ENCODE assay signal across 27 cellular contexts in genomic region chr17:41763327-41763726, GRCh38. TPM values are rescaled to one million over a fixed set of nuclear protein-coding genes. Genes with fewer than 3 reads are reported as not detected.
DNase-seq lines count a peak whose midpoint lies in the region; ATAC-seq, FAIRE-seq and TF ChIP-seq lines count a peak whose summit lies in the region.
"Had no signal": no experiment of that assay in that cellular context is flagged by ENCODE, and none has a peak within 500 bp of the region (broad histone marks: within the 10 kb centered on the region; RNA-seq: fewer than 3 reads in every experiment).

No MANE protein-coding gene starts in this region.

- H3K4me1 Mint-ChIP-seq in Caco-2 (ENCODE audit: low read depth, unreplicated experiment): no peaks in the 10 kb centered on the region
- H3K4me1 Mint-ChIP-seq in stimulated activated naive B cell treated with anti-CD40 and anti-IgM and Interleukin-4, amounts not matched to agents 10 μg/mL and 1 μg/mL and 100 μg/mL, for 72 hours: peaks cover 9 to 11% of the 10 kb centered on the region in 2 donors
- H3K4me1 Mint-ChIP-seq: CD4-positive, alpha-beta memory T cell had no signal

- H3K9me3 ChIP-seq in Caco-2: no peaks in the 10 kb centered on the region
- no peaks in the 10 kb centered on the region for H3K9me3 ChIP-seq in K562 (replicated peaks; ENCODE audit: control insufficient read depth, insufficient read depth, low read depth, low read length)
- no peaks in the 10 kb centered on the region for H3K9me3 ChIP-seq in mucosa of descending colon

- H4K20me1 ChIP-seq in K562 (replicated peaks; ENCODE audit: control insufficient read depth, insufficient read depth, low read length): no peaks in the 10 kb centered on the region

- 95% methylated on average over 8 of the region's 8 CpGs for WGBS in K562 (ENCODE audit: insufficient coverage, low coverage, missing lambda C conversion rate)

- H3K27ac Mint-ChIP-seq in Caco-2 (ENCODE audit: unreplicated experiment): peak overlapping the region; percentile 55
- H3K27ac Mint-ChIP-seq in stimulated activated naive B cell treated with anti-CD40 and anti-IgM and Interleukin-4, amounts not matched to agents 10 μg/mL and 1 μg/mL and 100 μg/mL, for 72 hours: peak overlapping the region; percentile 56
- H3K27ac Mint-ChIP-seq: CD4-positive, alpha-beta memory T cell had no signal

- H3K4me1 ChIP-seq in Caco-2 (no peaks in the 10 kb centered on the region), K562 (replicated peaks in 1 of 2; ENCODE audit: control insufficient read depth in 2 of 2, insufficient read depth in 2 of 2, low read length in 2 of 2) (no peaks in the 10 kb centered on the region; a peak in 2 of 5 replicates), mucosa of descending colon (ENCODE audit: low read depth) (no peaks in the 10 kb centered on the region)

- no peak overlapping the region for H3K4me2 ChIP-seq in K562 (ENCODE audit: insufficient read depth, low read length)

- H3K4me3 ChIP-seq in Caco-2 (ENCODE audit: low read depth, low read length) (no peak overlapping the region), K562 (no peak overlapping the region), mucosa of descending colon (no peak overlapping the region)

- no TSS peak for BruUV-seq in Caco-2 (replicated peaks; lab: Mats Ljungman, UMichigan)
- no TSS peak for BruUV-seq in K562 (replicated peaks; lab: Mats Ljungman, UMichigan)

- ATAC-seq in K562 (no peak), mucosa of descending colon (peak; percentile 6), GM21576 (IDR thresholded peaks at IDR 0.05; ENCODE audit: unreplicated experiment) (no peak)
- no peak for ATAC-seq in stimulated activated naive B cell treated with anti-CD40 and anti-IgM and Interleukin-4, amounts not matched to agents 10 μg/mL and 1 μg/mL and 100 μg/mL, for 72 hours (replicated peaks)

- H3K79me2 ChIP-seq in K562 (ENCODE audit: control insufficient read depth, insufficient read depth, low read length): no peaks in the 10 kb centered on the region

- no peaks in the 10 kb centered on the region for H3K9me1 ChIP-seq in K562 (ENCODE audit: control insufficient read depth, insufficient read depth, low read length)

- POLR2A ChIA-PET in Caco-2 (lab: Charles Lee): interaction anchor here (0.9 to 2.3 kb wide), 2 partner anchors 18 to 23 kb away, joined by 8 to 12 read pairs; partner anchors contain the start of gene JUP
- POLR2A ChIA-PET in K562 (lab: Yijun Ruan, JAX): interaction anchor here (1.4 to 1.8 kb wide), 2 partner anchors 8 to 20 kb away, joined by 3 to 7 read pairs; no protein-coding TSS in a partner anchor

- intact Hi-C loops in Caco-2 (cut with micrococcal nuclease; ENCODE audit: unreplicated experiment) (no loop called here), K562 (cut with micrococcal nuclease) (no loop called here), mucosa of descending colon (cut with DNase I, micrococcal nuclease) (no loop called here)

- DNase-seq in Caco-2 (no peak), K562 (ENCODE audit: extremely low read depth in 1 of 4, low spot score in 3 of 4) (peak in 1 of 4 experiments; percentile 18), mucosa of descending colon (no peak), HUDEP-2 (lab: John Stamatoyannopoulos, UW; ENCODE audit: unreplicated experiment in 76 of 76) (no peak), UCSD-AML1 (lab: John Stamatoyannopoulos, UW; ENCODE audit: unreplicated experiment) (no peak)
- DNase-seq in stimulated activated naive B cell treated with anti-CD40 and anti-IgM and Interleukin-4, amounts not matched to agents 10 μg/mL and 1 μg/mL and 100 μg/mL, for 72 hours: no peak
- DNase-seq: C1 segment of cervical spinal cord; CD4-positive, alpha-beta memory T cell; COR-L47; DMS 273 treated with DMSO at 0.1 percent for 48 hours; DMS79 treated with DMSO at 0.1 percent for 48 hours; GF-D8; GOT3; HCEC 1CT; Karpas-422; NCI-H1092; NCI-H1417 treated with DMSO at 0.1 percent for 48 hours; NCI-H187; NCI-H2081 treated with DMSO at 0.1 percent for 48 hours; NCI-H2171; NCI-H226; NCI-H510A; NCI-H69; SHP77 treated with DMSO at 0.1 percent for 48 hours had no signal

- H3K36me3 Mint-ChIP-seq in Caco-2 (ENCODE audit: insufficient read depth, unreplicated experiment): peaks cover 99% of the 10 kb centered on the region
- peaks cover 8 to 44% of the 10 kb centered on the region in 2 donors for H3K36me3 Mint-ChIP-seq in stimulated activated naive B cell treated with anti-CD40 and anti-IgM and Interleukin-4, amounts not matched to agents 10 μg/mL and 1 μg/mL and 100 μg/mL, for 72 hours
- H3K36me3 Mint-ChIP-seq: CD4-positive, alpha-beta memory T cell had no signal

- in situ Hi-C loops in K562 (cut with MboI): no loop called here

- no peak overlapping the region for H3K4me3 Mint-ChIP-seq in Caco-2 (ENCODE audit: unreplicated experiment)
- H3K4me3 Mint-ChIP-seq in stimulated activated naive B cell treated with anti-CD40 and anti-IgM and Interleukin-4, amounts not matched to agents 10 μg/mL and 1 μg/mL and 100 μg/mL, for 72 hours: no peak overlapping the region
- H3K4me3 Mint-ChIP-seq: CD4-positive, alpha-beta memory T cell had no signal

- FAIRE-seq in K562 (lab: Jason Lieb, UNC): no peak
- FAIRE-seq: A204.1, GM12891 had no signal

- TF ChIP-seq EP300 in K562 (IDR thresholded peaks at IDR 0.05; ENCODE audit: low read length): no peak

- no peak overlapping the region for H2AFZ ChIP-seq in K562 (ENCODE audit: low read depth, low read length)

- H3K27me3 Mint-ChIP-seq in Caco-2 (ENCODE audit: insufficient read depth, unreplicated experiment): no peaks in the 10 kb centered on the region
- H3K27me3 Mint-ChIP-seq in stimulated activated naive B cell treated with anti-CD40 and anti-IgM and Interleukin-4, amounts not matched to agents 10 μg/mL and 1 μg/mL and 100 μg/mL, for 72 hours: no peaks in the 10 kb centered on the region

- TF ChIP-seq RAD21 in K562 (CRISPR knock-in tag; conservative IDR thresholded peaks at IDR 0.05 in 1 of 2, IDR thresholded peaks at IDR 0.05 in 1 of 2): no peak

- H3K27ac ChIP-seq in K562 (ENCODE audit: extremely low read depth, low read depth, low read length): no peak overlapping the region

- CTCF ChIA-PET in Caco-2 (lab: Charles Lee): interaction anchor here (0.5 to 0.9 kb wide), 2 partner anchors 37 to 92 kb away, joined by 4 to 6 read pairs; no protein-coding TSS in a partner anchor
- CTCF ChIA-PET in K562 (lab: Yijun Ruan, JAX; ENCODE audit: low intra/inter-chr PET ratio): no interaction called here

- TF ChIP-seq POLR2A in K562 (conservative IDR thresholded peaks at IDR 0.05): no peak

- no peak overlapping the region for H3K9ac ChIP-seq in K562 (ENCODE audit: insufficient read depth in 1 of 2, low read depth in 2 of 2, low read length in 2 of 2)

- TF ChIP-seq CTCF in Caco-2 (IDR thresholded peaks at IDR 0.05; ENCODE audit: insufficient read depth in 1 of 2, low read depth in 1 of 2, low read length in 1 of 2, severe bottlenecking in 1 of 2, unreplicated experiment in 1 of 2): no peak
- TF ChIP-seq CTCF in K562 (IDR thresholded peaks at IDR 0.05 in 2 of 3, conservative IDR thresholded peaks at IDR 0.05 in 1 of 3; ENCODE audit: insufficient read depth in 2 of 3, low read depth in 1 of 3, low read length in 3 of 3): no peak
- no peak for TF ChIP-seq CTCF in mucosa of descending colon (IDR thresholded peaks at IDR 0.05)

- peaks cover 30% of the 10 kb centered on the region for H3K36me3 ChIP-seq in Caco-2 (ENCODE audit: control insufficient read depth, insufficient read depth, low read length)
- peaks cover 86% of the 10 kb centered on the region for H3K36me3 ChIP-seq in K562 (ENCODE audit: control insufficient read depth, insufficient read depth, low read length)
- peaks cover 31% of the 10 kb centered on the region for H3K36me3 ChIP-seq in mucosa of descending colon (ENCODE audit: low read depth)

- no peaks in the 10 kb centered on the region for H3K9me3 Mint-ChIP-seq in Caco-2 (ENCODE audit: unreplicated experiment)
- H3K9me3 Mint-ChIP-seq in stimulated activated naive B cell treated with anti-CD40 and anti-IgM and Interleukin-4, amounts not matched to agents 10 μg/mL and 1 μg/mL and 100 μg/mL, for 72 hours: no peaks in the 10 kb centered on the region
- H3K9me3 Mint-ChIP-seq: CD4-positive, alpha-beta memory T cell had no signal

- H3K27me3 ChIP-seq in Caco-2 (replicated peaks; ENCODE audit: control insufficient read depth, insufficient read depth, low read length): no peaks in the 10 kb centered on the region
- no peaks in the 10 kb centered on the region for H3K27me3 ChIP-seq in K562 (ENCODE audit: control insufficient read depth in 2 of 2, insufficient read depth in 2 of 2, low read length in 2 of 2)

RNA-seq across cellular contexts. Expression of gene JUP, which starts 23.2 kb away (rescaled TPM):
- total RNA-seq in Caco-2 (2022) (392 and 419 TPM in 2 replicates), K562 (2014; rRNA removed) (99.9 and 129 TPM in 2 replicates), K562 (2014; rRNA removed; fragmentation: Illumina TruSeq; extraction: Trizol) (14.3 and 17.9 TPM in 2 replicates), K562 (2015; rRNA removed; fragmentation: Illumina TruSeq; extraction: Trizol) (31.2 and 38.5 TPM in 2 replicates), K562 (2021) (166 and 177 TPM in 2 replicates), mucosa of descending colon (100 to 1,000 TPM; 165 to 383 (median 320) TPM)
- 41.8 and 117 TPM in 2 replicates for total RNA-seq in K562 (2011; cell fraction: chromatin; rRNA removed; ENCODE audit: low replicate concordance)
- total RNA-seq in K562 (2011; cell fraction: nucleolus; rRNA removed): 67.9 and 82.9 TPM in 2 replicates
- total RNA-seq in K562 (2011; cell fraction: nucleoplasm; rRNA removed): 49.6 and 59.9 TPM in 2 replicates
- polyA plus RNA-seq in K562 (2011; rRNA removed) (9.0 and 26.7 TPM in 2 replicates), K562 (2014; fragmentation: Illumina TruSeq; extraction: Trizol) (84.1 and 134 TPM in 2 replicates), K562 (2014; fragmentation: Nextera tagmentation; extraction: Ambion mirVana) (1 to 10 TPM; 6.4 to 8.2 TPM), K562 (2014; rRNA removed) (53.6 and 70.3 TPM in 2 replicates)
- polyA plus RNA-seq in K562 (2011; cell fraction: cytosol; rRNA removed): 23.4 and 65.3 TPM in 2 replicates
- 24.8 and 58.9 TPM in 2 replicates for polyA plus RNA-seq in K562 (2011; cell fraction: nucleus; rRNA removed)
- 132 and 195 TPM in 2 replicates for polyA plus RNA-seq in K562 (2012)
- 9.3 and 17.2 TPM in 2 replicates for polyA minus RNA-seq in K562 (2011; rRNA and poly(A)+ RNA removed)
- polyA minus RNA-seq in K562 (2011; cell fraction: cytosol; rRNA and poly(A)+ RNA removed): 88.8 and 101 TPM in 2 replicates
- polyA minus RNA-seq in K562 (2011; cell fraction: nucleus; rRNA and poly(A)+ RNA removed): 20.8 and 31.1 TPM in 2 replicates

RNA-seq across cellular contexts. Expression of gene HAP1, which starts 28.9 kb away (rescaled TPM):
- 3.2 and 3.3 TPM in 2 replicates for total RNA-seq in Caco-2 (2022)
- total RNA-seq in K562 (2011; cell fraction: chromatin; rRNA removed; ENCODE audit: low replicate concordance): 0.09 TPM in 1 of 2 replicates, not detected in the other
- total RNA-seq in K562 (2011; cell fraction: nucleolus; rRNA removed): not detected in 2 replicates
- not detected in 2 replicates for total RNA-seq in K562 (2011; cell fraction: nucleoplasm; rRNA removed)
- under 0.01 TPM in 1 of 2 replicates, not detected in the other for total RNA-seq in K562 (2014; rRNA removed)
- total RNA-seq in K562 (2014; rRNA removed; fragmentation: Illumina TruSeq; extraction: Trizol): not detected in 2 replicates
- total RNA-seq in K562 (2015; rRNA removed; fragmentation: Illumina TruSeq; extraction: Trizol): 0.04 TPM in 1 of 2 replicates, not detected in the other
- 0.09 TPM in 1 of 2 replicates, not detected in the other for total RNA-seq in K562 (2021)
- not detected in 2 replicates for polyA plus RNA-seq in K562 (2011; rRNA removed)
- polyA plus RNA-seq in K562 (2011; cell fraction: cytosol; rRNA removed): 0.04 TPM in 1 of 2 replicates, not detected in the other
- polyA plus RNA-seq in K562 (2011; cell fraction: nucleus; rRNA removed): 0.07 and 0.15 TPM in 2 replicates
- 0.04 TPM in 1 of 2 replicates, not detected in the other for polyA plus RNA-seq in K562 (2012)
- not detected in 2 replicates for polyA plus RNA-seq in K562 (2014; fragmentation: Illumina TruSeq; extraction: Trizol)
- polyA plus RNA-seq in K562 (2014; fragmentation: Nextera tagmentation; extraction: Ambion mirVana): not detected
- not detected in 2 replicates for polyA plus RNA-seq in K562 (2014; rRNA removed)
- polyA minus RNA-seq in K562 (2011; rRNA and poly(A)+ RNA removed): not detected in 2 replicates
- not detected in 2 replicates for polyA minus RNA-seq in K562 (2011; cell fraction: cytosol; rRNA and poly(A)+ RNA removed)
- not detected in 2 replicates for polyA minus RNA-seq in K562 (2011; cell fraction: nucleus; rRNA and poly(A)+ RNA removed)
- total RNA-seq in mucosa of descending colon: 1 to 10 TPM in 1 of 3 donors, under 1 TPM in 2; 0.12 to 2.8 (median 0.32) TPM
- polyA plus RNA-seq: CD4-positive, alpha-beta memory T cell had no signal

RNA-seq across cellular contexts. Expression of gene P3H4, which starts 48.4 kb away (rescaled TPM):
- total RNA-seq in Caco-2 (2022) (34.1 and 39.2 TPM in 2 replicates), K562 (2014; rRNA removed) (2.4 and 3.0 TPM in 2 replicates), K562 (2014; rRNA removed; fragmentation: Illumina TruSeq; extraction: Trizol) (0.26 and 0.69 TPM in 2 replicates), K562 (2015; rRNA removed; fragmentation: Illumina TruSeq; extraction: Trizol) (1.5 and 1.9 TPM in 2 replicates), K562 (2021) (1.9 and 2.4 TPM in 2 replicates), mucosa of descending colon (10 to 100 TPM; 10.7 to 14.0 (median 12.1) TPM)
- 2.3 and 6.4 TPM in 2 replicates for total RNA-seq in K562 (2011; cell fraction: chromatin; rRNA removed; ENCODE audit: low replicate concordance)
- 5.1 and 7.0 TPM in 2 replicates for total RNA-seq in K562 (2011; cell fraction: nucleolus; rRNA removed)
- total RNA-seq in K562 (2011; cell fraction: nucleoplasm; rRNA removed): 4.8 and 6.9 TPM in 2 replicates
- polyA plus RNA-seq in K562 (2011; rRNA removed) (1.0 and 1.2 TPM in 2 replicates), K562 (2014; fragmentation: Illumina TruSeq; extraction: Trizol) (0.95 and 1.00 TPM in 2 replicates), K562 (2014; fragmentation: Nextera tagmentation; extraction: Ambion mirVana) (under 1 TPM; 0.10 to 0.39 TPM), K562 (2014; rRNA removed) (3.3 and 3.7 TPM in 2 replicates)
- 1.4 and 2.5 TPM in 2 replicates for polyA plus RNA-seq in K562 (2011; cell fraction: cytosol; rRNA removed)
- 0.88 and 1.4 TPM in 2 replicates for polyA plus RNA-seq in K562 (2011; cell fraction: nucleus; rRNA removed)
- polyA plus RNA-seq in K562 (2012): 2.6 and 3.4 TPM in 2 replicates
- polyA minus RNA-seq in K562 (2011; rRNA and poly(A)+ RNA removed): 0.57 and 1.1 TPM in 2 replicates
- 1.8 and 2.3 TPM in 2 replicates for polyA minus RNA-seq in K562 (2011; cell fraction: cytosol; rRNA and poly(A)+ RNA removed)
- polyA minus RNA-seq in K562 (2011; cell fraction: nucleus; rRNA and poly(A)+ RNA removed): 1.6 and 2.0 TPM in 2 replicates

RNA-seq across cellular contexts. Expression of gene FKBP10, which starts 49.5 kb away (rescaled TPM):
- total RNA-seq in Caco-2 (2022): 112 and 132 TPM in 2 replicates
- 17.5 and 38.2 TPM in 2 replicates for total RNA-seq in K562 (2011; cell fraction: chromatin; rRNA removed; ENCODE audit: low replicate concordance)
- total RNA-seq in K562 (2011; cell fraction: nucleolus; rRNA removed): 21.8 and 23.9 TPM in 2 replicates
- 14.6 and 17.6 TPM in 2 replicates for total RNA-seq in K562 (2011; cell fraction: nucleoplasm; rRNA removed)
- 1.3 and 1.6 TPM in 2 replicates for total RNA-seq in K562 (2014; rRNA removed)
- total RNA-seq in K562 (2014; rRNA removed; fragmentation: Illumina TruSeq; extraction: Trizol): 0.57 and 0.76 TPM in 2 replicates
- total RNA-seq in K562 (2015; rRNA removed; fragmentation: Illumina TruSeq; extraction: Trizol): 0.72 and 0.94 TPM in 2 replicates
- 2.6 and 3.0 TPM in 2 replicates for total RNA-seq in K562 (2021)
- 1.5 and 7.1 TPM in 2 replicates for polyA plus RNA-seq in K562 (2011; rRNA removed)
- 4.0 and 4.6 TPM in 2 replicates for polyA plus RNA-seq in K562 (2011; cell fraction: cytosol; rRNA removed)
- polyA plus RNA-seq in K562 (2011; cell fraction: nucleus; rRNA removed): 28.3 and 44.3 TPM in 2 replicates
- polyA plus RNA-seq in K562 (2012): 2.7 and 3.1 TPM in 2 replicates
- polyA plus RNA-seq in K562 (2014; fragmentation: Illumina TruSeq; extraction: Trizol): 2.0 and 2.7 TPM in 2 replicates
- under 1 TPM in 1 of 2 experiments, not detected in 1; 0.03 TPM for polyA plus RNA-seq in K562 (2014; fragmentation: Nextera tagmentation; extraction: Ambion mirVana)
- polyA plus RNA-seq in K562 (2014; rRNA removed): 2.5 and 6.5 TPM in 2 replicates
- 0.63 and 1.1 TPM in 2 replicates for polyA minus RNA-seq in K562 (2011; rRNA and poly(A)+ RNA removed)
- polyA minus RNA-seq in K562 (2011; cell fraction: cytosol; rRNA and poly(A)+ RNA removed): 1.6 and 4.7 TPM in 2 replicates
- 2.6 and 5.1 TPM in 2 replicates for polyA minus RNA-seq in K562 (2011; cell fraction: nucleus; rRNA and poly(A)+ RNA removed)
- 10 to 100 TPM in 2 of 3 donors, 1 to 10 TPM in 1; 5.7 to 32.7 (median 18.6) TPM for total RNA-seq in mucosa of descending colon
- total RNA-seq: CD4-positive, alpha-beta memory T cell had no signal
- polyA plus RNA-seq: CD4-positive, alpha-beta memory T cell had no signal

RNA-seq across cellular contexts. Expression of gene GAST, which starts 51.2 kb away (rescaled TPM):
- total RNA-seq in Caco-2 (2022) (0.75 TPM in 1 of 2 replicates, not detected in the other), K562 (2014; rRNA removed) (not detected in 2 replicates), K562 (2014; rRNA removed; fragmentation: Illumina TruSeq; extraction: Trizol) (not detected in 2 replicates), K562 (2015; rRNA removed; fragmentation: Illumina TruSeq; extraction: Trizol) (not detected in 2 replicates), K562 (2021) (not detected in 2 replicates), mucosa of descending colon (not detected)
- total RNA-seq in K562 (2011; cell fraction: chromatin; rRNA removed; ENCODE audit: low replicate concordance): not detected in 2 replicates
- total RNA-seq in K562 (2011; cell fraction: nucleolus; rRNA removed): not detected in 2 replicates
- total RNA-seq in K562 (2011; cell fraction: nucleoplasm; rRNA removed): not detected in 2 replicates
- polyA plus RNA-seq in K562 (2011; rRNA removed) (not detected in 2 replicates), K562 (2014; fragmentation: Illumina TruSeq; extraction: Trizol) (not detected in 2 replicates), K562 (2014; fragmentation: Nextera tagmentation; extraction: Ambion mirVana) (not detected), K562 (2014; rRNA removed) (not detected in 2 replicates)
- not detected in 2 replicates for polyA plus RNA-seq in K562 (2011; cell fraction: cytosol; rRNA removed)
- not detected in 2 replicates for polyA plus RNA-seq in K562 (2011; cell fraction: nucleus; rRNA removed)
- polyA plus RNA-seq in K562 (2012): not detected in 2 replicates
- polyA minus RNA-seq in K562 (2011; rRNA and poly(A)+ RNA removed): not detected in 2 replicates
- polyA minus RNA-seq in K562 (2011; cell fraction: cytosol; rRNA and poly(A)+ RNA removed): not detected in 2 replicates
- polyA minus RNA-seq in K562 (2011; cell fraction: nucleus; rRNA and poly(A)+ RNA removed): not detected in 2 replicates
- total RNA-seq: CD4-positive, alpha-beta memory T cell had no signal
- polyA plus RNA-seq: CD4-positive, alpha-beta memory T cell had no signal
